ENCODE assay signal across 8 cellular contexts in genomic region chr12:50923361-50924130, GRCh38. TPM values are rescaled to one million over a fixed set of nuclear protein-coding genes. Genes with fewer than 3 reads are reported as not detected.
DNase-seq lines count a peak whose midpoint lies in the region; ATAC-seq and TF ChIP-seq lines count a peak whose summit lies in the region.

No MANE protein-coding gene starts in this region.

- WGBS in right lobe of liver (ENCODE audit: insufficient coverage, low coverage, low lambda C conversion rate, missing lambda C conversion rate): 5% methylated on average over 8 of the region's 8 CpGs

- TF ChIP-seq CTCF in right lobe of liver (IDR thresholded peaks at IDR 0.05): no peak
- no peak for TF ChIP-seq CTCF in thoracic aorta (IDR thresholded peaks at IDR 0.05)

- peak overlapping the region; percentile 24 for H3K27ac Mint-ChIP-seq in T-helper 1 cell treated with Interleukin-12 subunit alpha and Interleukin-12 subunit beta and Interleukin-4 antibody, amounts not matched to agents 30 μg/mL and 1 μg/mL, for 36 hours

- H3K27me3 ChIP-seq in adipocyte (replicated peaks; ENCODE audit: control insufficient read depth, insufficient read depth, low read length) (no peaks in the 10 kb centered on the region), right lobe of liver (no peaks in the 10 kb centered on the region), thoracic aorta (replicated peaks; ENCODE audit: insufficient read depth) (no peaks in the 10 kb centered on the region)

- H3K4me1 Mint-ChIP-seq in T-helper 1 cell treated with Interleukin-12 subunit alpha and Interleukin-12 subunit beta and Interleukin-4 antibody, amounts not matched to agents 30 μg/mL and 1 μg/mL, for 36 hours (ENCODE audit: low read depth): peaks cover 31% of the 10 kb centered on the region

- peaks cover 25% of the 10 kb centered on the region for H3K4me1 ChIP-seq in adipocyte (ENCODE audit: control insufficient read depth, insufficient read depth, low read length)
- peaks cover 0 to 20% (median 10%) of the 10 kb centered on the region in 4 donors for H3K4me1 ChIP-seq in right lobe of liver
- peaks cover 18 to 24% of the 10 kb centered on the region in 2 donors for H3K4me1 ChIP-seq in thoracic aorta (ENCODE audit: control insufficient read depth in 1 of 2, low read depth in 2 of 2)

- intact Hi-C loops in right lobe of liver (cut with DNase I): loop anchor here in 1 of 2 donors (10.0 kb wide), 1 partner anchor 61 kb away; no protein-coding TSS in a partner anchor

- no peaks in the 10 kb centered on the region for H3K27me3 Mint-ChIP-seq in T-helper 1 cell treated with Interleukin-12 subunit alpha and Interleukin-12 subunit beta and Interleukin-4 antibody, amounts not matched to agents 30 μg/mL and 1 μg/mL, for 36 hours (ENCODE audit: low read depth)

- no peak for ATAC-seq in right lobe of liver
- no peak for ATAC-seq in thoracic aorta (ENCODE audit: insufficient number of reproducible peaks, low FRiP score, low read depth)
- ATAC-seq in GM19351 (IDR thresholded peaks at IDR 0.05; ENCODE audit: unreplicated experiment): no peak

- H3K27ac ChIP-seq in right lobe of liver (peak overlapping the region; percentile 76 to 82 (median 80)), thoracic aorta (peak overlapping the region; percentile 72 to 89)

- DNase-seq in T-helper 1 cell (no peak), adipocyte (ENCODE audit: low read depth) (no peak), right lobe of liver (no peak), thoracic aorta (ENCODE audit: low spot score) (no peak), dedifferentiated amniotic fluid mesenchymal stem cell (ENCODE audit: extremely low spot score) (no peak)
- DNase-seq in stimulated activated CD4-positive, alpha-beta T cell treated with anti-CD3 and anti-CD28 coated beads, Interleukin-15, amount 100 ng/mL, for 24 hours: no peak

- H3K9me3 Mint-ChIP-seq in T-helper 1 cell treated with Interleukin-12 subunit alpha and Interleukin-12 subunit beta and Interleukin-4 antibody, amounts not matched to agents 30 μg/mL and 1 μg/mL, for 36 hours: no peaks in the 10 kb centered on the region

- H3K4me3 Mint-ChIP-seq in T-helper 1 cell treated with Interleukin-12 subunit alpha and Interleukin-12 subunit beta and Interleukin-4 antibody, amounts not matched to agents 30 μg/mL and 1 μg/mL, for 36 hours: peak overlapping the region; percentile 38

- peak overlapping the region; percentile 99 for H3K4me3 ChIP-seq in adipocyte (ENCODE audit: low read length)
- H3K4me3 ChIP-seq in right lobe of liver: peak overlapping the region; percentile 64 to 80 (median 74)
- peak overlapping the region; percentile 96 for H3K4me3 ChIP-seq in thoracic aorta

- H3K36me3 Mint-ChIP-seq in T-helper 1 cell treated with Interleukin-12 subunit alpha and Interleukin-12 subunit beta and Interleukin-4 antibody, amounts not matched to agents 30 μg/mL and 1 μg/mL, for 36 hours (ENCODE audit: low read depth): no peaks in the 10 kb centered on the region

- TF ChIP-seq POLR2A in right lobe of liver (IDR thresholded peaks at IDR 0.05): no peak

- no peaks in the 10 kb centered on the region for H3K9me3 ChIP-seq in adipocyte (ENCODE audit: control insufficient read depth, low read length)
- H3K9me3 ChIP-seq in right lobe of liver: no peaks in the 10 kb centered on the region
- H3K9me3 ChIP-seq in thoracic aorta: no peaks in the 10 kb centered on the region

- H3K36me3 ChIP-seq in adipocyte (ENCODE audit: control insufficient read depth, insufficient read depth, low read length, severe bottlenecking) (no peaks in the 10 kb centered on the region), right lobe of liver (peaks cover 0 to 3% (median 0%) of the 10 kb centered on the region in 4 donors), thoracic aorta (no peaks in the 10 kb centered on the region)

- H3K9ac ChIP-seq in adipocyte (ENCODE audit: low read length): peak overlapping the region; percentile 99

RNA-seq across cellular contexts. Expression of gene HIGD1C, which starts 28.8 kb away (rescaled TPM):
- total RNA-seq in right lobe of liver (not detected), thoracic aorta (not detected)
